In the genomic region with DNA sequence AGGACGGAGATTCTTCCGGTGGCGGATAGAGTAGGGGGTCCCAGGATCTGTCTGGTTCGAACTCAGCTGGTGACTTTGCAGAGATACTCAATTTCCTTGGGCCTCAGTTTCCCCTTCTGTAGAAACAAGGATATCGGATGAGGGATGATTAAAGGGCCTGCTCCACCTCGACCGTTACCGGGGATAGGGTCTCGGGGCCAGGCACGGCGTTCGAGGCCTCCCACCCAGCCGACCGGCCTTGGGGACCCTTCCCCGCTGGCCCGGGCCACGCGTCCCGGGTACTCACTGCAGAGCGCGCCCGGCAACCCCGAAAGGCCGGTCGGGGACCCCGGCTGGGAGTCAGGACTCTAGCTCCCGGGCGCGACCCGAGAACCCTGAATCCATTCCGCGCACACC, we compare ENCODE assay signal across 8 cellular contexts. TPM values are rescaled to one million over a fixed set of nuclear protein-coding genes. Genes with fewer than 3 reads are reported as not detected.
DNase-seq lines count a peak whose midpoint lies in the region; ATAC-seq and TF ChIP-seq lines count a peak whose summit lies in the region.

No MANE protein-coding gene starts in this region.

- 0% methylated on average over 22 to 29 of the region's 32 CpGs for WGBS in mesodermal cell (ENCODE audit: insufficient coverage in 2 of 2), 2 experiments

- H3K4me3 ChIP-seq in A673 (ENCODE audit: low read depth, low read length, poor library complexity, severe bottlenecking): peak overlapping the region; percentile 81
- H3K4me3 ChIP-seq in HEK293 (ENCODE audit: low read depth, low read length): peak overlapping the region; percentile 75
- H3K4me3 ChIP-seq in astrocyte of the spinal cord (ENCODE audit: low read depth, low read length): peak overlapping the region; percentile 95
- peak overlapping the region; percentile 95 for H3K4me3 ChIP-seq in mesodermal cell (ENCODE audit: extremely low read depth, insufficient read depth, low read length, poor library complexity, severe bottlenecking)

- BruUV-seq in A673 (replicated peaks; lab: Mats Ljungman, UMichigan): TSS peak; percentile 72

- H3K27ac ChIP-seq in A673 (ENCODE audit: low read depth, low read length, poor library complexity, severe bottlenecking): peak overlapping the region; percentile 100
- peak overlapping the region; percentile 99 for H3K27ac ChIP-seq in HEK293 (ENCODE audit: extremely low read depth, low read depth, low read length)
- peak overlapping the region; percentile 100 for H3K27ac ChIP-seq in mesodermal cell (ENCODE audit: low read depth, low read length, severe bottlenecking)

- DNase-seq in A673 (ENCODE audit: low spot score): no peak
- no peak for DNase-seq in astrocyte of the spinal cord (ENCODE audit: low read depth, low spot score)
- no peak for DNase-seq in AG20443 (ENCODE audit: low spot score)
- DNase-seq in GF-D8 (lab: John Stamatoyannopoulos, UW): no peak
- no peak for DNase-seq in stimulated activated CD4-positive, alpha-beta T cell treated with anti-CD3 and anti-CD28 coated beads, Interleukin-4, amount 100 ng/mL, for 4 hours

- H3K4me1 ChIP-seq in A673 (ENCODE audit: insufficient read depth, low read length, poor library complexity, severe bottlenecking) (peaks cover 35% of the 10 kb centered on the region), HEK293 (ENCODE audit: control insufficient read depth, insufficient read depth, low read length) (peaks cover 5% of the 10 kb centered on the region), mesodermal cell (ENCODE audit: control insufficient read depth, insufficient read depth, low read length, poor library complexity, severe bottlenecking) (peaks cover 23% of the 10 kb centered on the region)

- H3K9me3 ChIP-seq in A673 (ENCODE audit: low read depth, low read length, poor library complexity, severe bottlenecking) (no peaks in the 10 kb centered on the region), HEK293 (ENCODE audit: control insufficient read depth, insufficient read depth, low read depth, low read length) (no peaks in the 10 kb centered on the region), mesodermal cell (ENCODE audit: control insufficient read depth, low read length) (no peaks in the 10 kb centered on the region)

- TF ChIP-seq CTCF in A673 (conservative IDR thresholded peaks at IDR 0.05; ENCODE audit: low read depth, low read length) (no peak), HEK293 (tag by site-specific recombination; IDR thresholded peaks at IDR 0.05) (no peak), astrocyte of the spinal cord (IDR thresholded peaks at IDR 0.05; ENCODE audit: low read depth, low read length) (no peak)

- CTCF ChIA-PET in A673 (lab: Charles Lee) (no interaction called here), HEK293 (lab: Yijun Ruan, JAX) (interaction anchor here (0.7 kb wide), 1 partner anchor 619 kb away, joined by 3 read pairs; no protein-coding TSS in a partner anchor)

- in situ Hi-C loops in astrocyte of the spinal cord (cut with HindIII; ENCODE audit: low sequenced_read_pairs): no loop called here

- POLR2A ChIA-PET in A673 (lab: Charles Lee; ENCODE audit: low non-redundant PET): no interaction called here
- POLR2A ChIA-PET in HEK293 (lab: Yijun Ruan, JAX): interaction anchor here (1.0 to 2.2 kb wide), 4 partner anchors 9 to 121 kb away, joined by 3 to 8 read pairs (median 4); partner anchors contain the start of genes AP1B1 and EMID1

- H3K27me3 ChIP-seq in A673 (replicated peaks; ENCODE audit: insufficient read depth, low read depth, low read length, poor library complexity): no peaks in the 10 kb centered on the region

- ATAC-seq in GM21619 (IDR thresholded peaks at IDR 0.05; ENCODE audit: unreplicated experiment): no peak

- intact Hi-C loops in A673 (cut with micrococcal nuclease; ENCODE audit: unreplicated experiment): no loop called here

- H3K36me3 ChIP-seq in A673 (ENCODE audit: insufficient read depth, low read length, poor library complexity, severe bottlenecking) (peaks cover 59% of the 10 kb centered on the region), HEK293 (ENCODE audit: control insufficient read depth in 2 of 2, insufficient read depth in 1 of 2, low read length in 2 of 2) (peaks cover 9 to 74% of the 10 kb centered on the region in 2 experiments), mesodermal cell (ENCODE audit: control insufficient read depth, insufficient read depth, low read length) (peaks cover 70% of the 10 kb centered on the region)

TF ChIP-seq in HEK293, 187 proteins besides CTCF, POLR2A, EP300 and RAD21 (continues in another document):
- TF ChIP-seq ZNF585B (tag by site-specific recombination; IDR thresholded peaks at IDR 0.05) (no peak), ZNF214 (tag by site-specific recombination; IDR thresholded peaks at IDR 0.05; ENCODE audit: borderline replicate concordance) (no peak), KLF9 (tag by site-specific recombination; IDR thresholded peaks at IDR 0.05; ENCODE audit: low read depth) (no peak), OVOL3 (tag by site-specific recombination; IDR thresholded peaks at IDR 0.05) (no peak), ZBTB17 (tag by site-specific recombination; IDR thresholded peaks at IDR 0.05) (no peak), PRDM4 (tag by site-specific recombination; IDR thresholded peaks at IDR 0.05) (no peak), ZNF785 (tag by site-specific recombination; IDR thresholded peaks at IDR 0.05) (peak; percentile 77), KLF16 (tag by site-specific recombination; IDR thresholded peaks at IDR 0.05) (no peak), MYNN (tag by site-specific recombination; IDR thresholded peaks at IDR 0.05; ENCODE audit: borderline replicate concordance) (no peak), ZNF76 (tag by site-specific recombination; IDR thresholded peaks at IDR 0.05; ENCODE audit: borderline replicate concordance, low read depth) (0 out of 2 replicates have a peak, but pooled peaks have one; percentile 50), SP3 (tag by site-specific recombination; IDR thresholded peaks at IDR 0.05) (no peak), ZNF529 (tag by site-specific recombination; IDR thresholded peaks at IDR 0.05; ENCODE audit: insufficient replicate concordance) (no peak), ZBTB7A (tag by site-specific recombination; IDR thresholded peaks at IDR 0.05; ENCODE audit: low read depth) (0 out of 2 replicates have a peak, but pooled peaks have one; percentile 79), ZBTB1 (tag by site-specific recombination; IDR thresholded peaks at IDR 0.05) (peak; percentile 77; the same call in 1 of the 2 replicates), ZBTB26 (tag by site-specific recombination; optimal IDR thresholded peaks at IDR 0.05) (no peak), ZFP37 (tag by site-specific recombination; IDR thresholded peaks at IDR 0.05) (0 out of 2 replicates have a peak, but pooled peaks have one; percentile 30), ZNF354C (tag by site-specific recombination; IDR thresholded peaks at IDR 0.05; ENCODE audit: borderline replicate concordance, low read depth) (no peak), ZBTB8A (tag by site-specific recombination; IDR thresholded peaks at IDR 0.05) (no peak)
- TF ChIP-seq, protein P1, sequence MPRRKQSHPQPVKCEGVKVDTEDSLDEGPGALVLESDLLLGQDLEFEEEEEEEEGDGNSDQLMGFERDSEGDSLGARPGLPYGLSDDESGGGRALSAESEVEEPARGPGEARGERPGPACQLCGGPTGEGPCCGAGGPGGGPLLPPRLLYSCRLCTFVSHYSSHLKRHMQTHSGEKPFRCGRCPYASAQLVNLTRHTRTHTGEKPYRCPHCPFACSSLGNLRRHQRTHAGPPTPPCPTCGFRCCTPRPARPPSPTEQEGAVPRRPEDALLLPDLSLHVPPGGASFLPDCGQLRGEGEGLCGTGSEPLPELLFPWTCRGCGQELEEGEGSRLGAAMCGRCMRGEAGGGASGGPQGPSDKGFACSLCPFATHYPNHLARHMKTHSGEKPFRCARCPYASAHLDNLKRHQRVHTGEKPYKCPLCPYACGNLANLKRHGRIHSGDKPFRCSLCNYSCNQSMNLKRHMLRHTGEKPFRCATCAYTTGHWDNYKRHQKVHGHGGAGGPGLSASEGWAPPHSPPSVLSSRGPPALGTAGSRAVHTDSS (tag by site-specific recombination; IDR thresholded peaks at IDR 0.05): 0 out of 2 replicates have a peak, but pooled peaks have one; percentile 4

RNA-seq across cellular contexts. Expression of gene RHBDD3, which starts 0.3 kb away (rescaled TPM):
- 77.7 and 84.0 TPM in 2 replicates for total RNA-seq in A673 (2021)
- polyA plus RNA-seq in mesodermal cell (2013, experiment 1 of 2): 27.5 TPM
- polyA plus RNA-seq in mesodermal cell (2013, experiment 2 of 2): 25.1 TPM

RNA-seq across cellular contexts. Expression of gene EWSR1, which starts 0.6 kb away (rescaled TPM):
- total RNA-seq in A673 (2021): 348 and 358 TPM in 2 replicates
- polyA plus RNA-seq in mesodermal cell (2013, experiment 1 of 2): 272 TPM
- polyA plus RNA-seq in mesodermal cell (2013, experiment 2 of 2): 258 TPM

RNA-seq across cellular contexts. Expression of gene GAS2L1, which starts 39.0 kb away (rescaled TPM):
- 22.7 TPM in 2 replicates for total RNA-seq in A673 (2021)
- polyA plus RNA-seq in mesodermal cell (2013, experiment 1 of 2): 22.2 TPM
- 17.6 TPM for polyA plus RNA-seq in mesodermal cell (2013, experiment 2 of 2)

RNA-seq across cellular contexts. Expression of gene RASL10A, which starts 48.0 kb away (rescaled TPM):
- total RNA-seq in A673 (2021): 0.68 TPM in 1 of 2 replicates, not detected in the other
- 10.8 TPM for polyA plus RNA-seq in mesodermal cell (2013, experiment 1 of 2)
- polyA plus RNA-seq in mesodermal cell (2013, experiment 2 of 2): 5.8 TPM
